21 cellular contexts compared by ENCODE assay signal in genomic region chr13:73411067-73411809, GRCh38.
DNase-seq lines count a peak whose midpoint lies in the region; ATAC-seq, FAIRE-seq and TF ChIP-seq lines count a peak whose summit lies in the region.
"Had no signal": no experiment of that assay in that cellular context is flagged by ENCODE, and none has a peak within 500 bp of the region (broad histone marks: within the 10 kb centered on the region; RNA-seq: fewer than 3 reads in every experiment).

No MANE protein-coding gene starts in this region.

- TF ChIP-seq CTCF in HEK293 (tag by site-specific recombination; IDR thresholded peaks at IDR 0.05): no peak
- no peak for TF ChIP-seq CTCF in keratinocyte (optimal IDR thresholded peaks at IDR 0.05 in 1 of 3, IDR thresholded peaks at IDR 0.05 in 1 of 3, conservative IDR thresholded peaks at IDR 0.05 in 1 of 3; ENCODE audit: extremely low read depth in 1 of 3, insufficient read depth in 2 of 3, low read length in 3 of 3)
- no peak for TF ChIP-seq CTCF in hepatocyte (IDR thresholded peaks at IDR 0.05; ENCODE audit: poor library complexity)
- no peak for TF ChIP-seq CTCF in lower lobe of right lung (IDR thresholded peaks at IDR 0.05)

- in situ Hi-C loops in GM23248 (cut with MboI): no loop called here

- DNase-seq in DMS 273 treated with DMSO at 0.1 percent for 48 hours (lab: John Stamatoyannopoulos, UW) (peak; percentile 28), NCI-H748 (lab: John Stamatoyannopoulos, UW; ENCODE audit: unreplicated experiment) (peak; percentile 76), keratinocyte (ENCODE audit: low read depth, low spot score) (no peak), GM23248 (no peak), hepatocyte (ENCODE audit: low spot score) (no peak), lower lobe of right lung (no peak)
- DNase-seq: activated effector memory CD4-positive, alpha-beta T cell treated with Interleukin-2 at 50 U/mL for 16 hours; CD4-positive, CD25-positive, alpha-beta regulatory T cell; head of caudate nucleus; NCI-H2081; NCI-H510A treated with DMSO at 0.1 percent for 48 hours; nucleus accumbens; SHP77; spleen; stimulated activated CD4-positive, alpha-beta T cell treated with anti-CD3 and anti-CD28 coated beads, Interleukin-4, amount 100 ng/mL, for 4 hours; T-cell; trophoblast cell had no signal

- no peaks in the 10 kb centered on the region for H3F3A ChIP-seq in GM23248 (ENCODE audit: insufficient read depth)

- H3K27me3 ChIP-seq in keratinocyte (ENCODE audit: control insufficient read depth, extremely low read depth, insufficient read depth, low read length) (no peaks in the 10 kb centered on the region), GM23248 (replicated peaks; ENCODE audit: insufficient read depth) (no peaks in the 10 kb centered on the region), hepatocyte (no peaks in the 10 kb centered on the region), lower lobe of right lung (ENCODE audit: low read depth) (no peaks in the 10 kb centered on the region)
- H3K27me3 ChIP-seq: spleen had no signal

- H3K9me2 ChIP-seq in GM23248 (ENCODE audit: insufficient read depth) (no peaks in the 10 kb centered on the region), hepatocyte (replicated peaks; ENCODE audit: insufficient read depth) (no peaks in the 10 kb centered on the region)

- H3K27ac ChIP-seq in HEK293 (ENCODE audit: extremely low read depth, low read depth, low read length): no peak overlapping the region
- H3K27ac ChIP-seq in keratinocyte (ENCODE audit: control insufficient read depth, insufficient read depth, low read length): peak overlapping the region; percentile 70
- no peak overlapping the region for H3K27ac ChIP-seq in GM23248
- H3K27ac ChIP-seq in hepatocyte: no peak overlapping the region
- H3K27ac ChIP-seq in lower lobe of right lung: no peak overlapping the region
- H3K27ac ChIP-seq: coronary artery, spleen had no signal

- H3K9me3 ChIP-seq in HEK293 (ENCODE audit: control insufficient read depth, insufficient read depth, low read depth, low read length): no peaks in the 10 kb centered on the region
- H3K9me3 ChIP-seq in keratinocyte (ENCODE audit: control insufficient read depth, low read depth, low read length): no peaks in the 10 kb centered on the region
- no peaks in the 10 kb centered on the region for H3K9me3 ChIP-seq in GM23248 (ENCODE audit: low read depth)
- H3K9me3 ChIP-seq in hepatocyte (ENCODE audit: low read depth): no peaks in the 10 kb centered on the region
- H3K9me3 ChIP-seq in lower lobe of right lung: no peaks in the 10 kb centered on the region
- H3K9me3 ChIP-seq: spleen had no signal

- H4K20me1 ChIP-seq in keratinocyte (ENCODE audit: control insufficient read depth, extremely low read depth, insufficient read depth, low read length): no peaks in the 10 kb centered on the region
- H4K20me1 ChIP-seq in GM23248 (ENCODE audit: insufficient read depth): no peaks in the 10 kb centered on the region
- H4K20me1 ChIP-seq in hepatocyte (ENCODE audit: insufficient read depth, poor library complexity, severe bottlenecking): no peaks in the 10 kb centered on the region

- H3K4me3 ChIP-seq in HEK293 (ENCODE audit: low read depth, low read length) (no peak overlapping the region), keratinocyte (ENCODE audit: control insufficient read depth in 2 of 3, extremely low read depth in 1 of 3, insufficient read depth in 2 of 3, low read depth in 1 of 3, low read length in 3 of 3) (no peak overlapping the region), GM23248 (no peak overlapping the region), hepatocyte (no peak overlapping the region), lower lobe of right lung (no peak overlapping the region)
- H3K4me3 ChIP-seq: coronary artery, lung, spleen had no signal

- no peak overlapping the region for H2AFZ ChIP-seq in keratinocyte (ENCODE audit: control insufficient read depth, low read length)
- no peak overlapping the region for H2AFZ ChIP-seq in GM23248
- no peak overlapping the region for H2AFZ ChIP-seq in hepatocyte

- H3K79me2 ChIP-seq in keratinocyte (ENCODE audit: control insufficient read depth, insufficient read depth, low read length) (no peaks in the 10 kb centered on the region), GM23248 (ENCODE audit: insufficient read depth) (no peaks in the 10 kb centered on the region), hepatocyte (no peaks in the 10 kb centered on the region)

- H3K9ac ChIP-seq in keratinocyte (ENCODE audit: control insufficient read depth, extremely low read depth, insufficient read depth, low read length): no peak overlapping the region
- no peak overlapping the region for H3K9ac ChIP-seq in GM23248

- H3K9me1 ChIP-seq in keratinocyte (ENCODE audit: control insufficient read depth, extremely low read depth, insufficient read depth, low read length): no peaks in the 10 kb centered on the region

- WGBS in GM23248 (ENCODE audit: low coverage in 1 of 2, low lambda C conversion rate in 2 of 2, missing lambda C conversion rate in 2 of 2), 2 experiments: 25 to 30% methylated on average over 7 of the region's 7 CpGs
- 83% methylated on average over 7 of the region's 7 CpGs for WGBS in hepatocyte (ENCODE audit: low lambda C conversion rate, missing lambda C conversion rate)

- FAIRE-seq in keratinocyte (lab: Jason Lieb, UNC): peak; percentile 63

- H3K36me3 ChIP-seq in HEK293 (ENCODE audit: control insufficient read depth in 2 of 2, insufficient read depth in 1 of 2, low read length in 2 of 2): no peaks in the 10 kb centered on the region
- no peaks in the 10 kb centered on the region for H3K36me3 ChIP-seq in keratinocyte (ENCODE audit: control insufficient read depth in 2 of 2, extremely low read depth in 1 of 2, insufficient read depth in 2 of 2, low read length in 2 of 2)
- no peaks in the 10 kb centered on the region for H3K36me3 ChIP-seq in GM23248 (ENCODE audit: low read depth)
- no peaks in the 10 kb centered on the region for H3K36me3 ChIP-seq in hepatocyte (replicated peaks; ENCODE audit: insufficient read depth, low read depth)
- H3K36me3 ChIP-seq in lower lobe of right lung: no peaks in the 10 kb centered on the region
- H3K36me3 ChIP-seq: spleen had no signal

- CTCF ChIA-PET in HEK293 (lab: Yijun Ruan, JAX): interaction anchor here (0.7 kb wide), 1 partner anchor 17 kb away, joined by 3 read pairs; no protein-coding TSS in a partner anchor

- dilution Hi-C loops in keratinocyte (cut with MboI; ENCODE audit: extremely low pct_ligation_motif_present, low sequenced_read_pairs): no loop called here

- ATAC-seq in lower lobe of right lung (no peak), HG02642 (IDR thresholded peaks at IDR 0.05; ENCODE audit: poor library complexity, unreplicated experiment) (no peak)
- ATAC-seq: T-cell had no signal

- intact Hi-C loops in lower lobe of right lung (cut with DNase I): no loop called here

- POLR2A ChIA-PET in HEK293 (lab: Yijun Ruan, JAX): no interaction called here

- H3K4me2 ChIP-seq in keratinocyte (ENCODE audit: control insufficient read depth, extremely low read depth, insufficient read depth, low read depth, low read length): no peak overlapping the region
- H3K4me2 ChIP-seq in GM23248 (ENCODE audit: unreplicated experiment): no peak overlapping the region
- H3K4me2 ChIP-seq in hepatocyte: no peak overlapping the region

- H3K4me1 ChIP-seq in HEK293 (ENCODE audit: control insufficient read depth, insufficient read depth, low read length) (no peaks in the 10 kb centered on the region), keratinocyte (ENCODE audit: control insufficient read depth, extremely low read depth, insufficient read depth, low read length) (peaks cover 10% of the 10 kb centered on the region), GM23248 (ENCODE audit: insufficient read depth) (no peaks in the 10 kb centered on the region), hepatocyte (ENCODE audit: insufficient read depth) (peaks cover 5% of the 10 kb centered on the region), lower lobe of right lung (no peaks in the 10 kb centered on the region)
- H3K4me1 ChIP-seq: spleen had no signal

TF ChIP-seq in HEK293, 187 proteins besides CTCF, POLR2A, EP300 and RAD21:
- TF ChIP-seq ZNF548 (tag by site-specific recombination; IDR thresholded peaks at IDR 0.05) (no peak), ZIC2 (tag by site-specific recombination; IDR thresholded peaks at IDR 0.05) (no peak), ZNF26 (tag by site-specific recombination; IDR thresholded peaks at IDR 0.05) (no peak), SCRT2 (tag by site-specific recombination; IDR thresholded peaks at IDR 0.05) (peak; percentile 54; the same call in 1 of the 2 replicates)
TF ChIP-seq in HEK293: peak in this region for 1.

Comparison
In these comparisons a context has a peak if more than half of its experiments do, and no peak if none do; other contexts are left out.
1. DNase-seq: peak in DMS 273 treated with DMSO at 0.1 percent for 48 hours (single experiment) and NCI-H748 (single experiment); none in keratinocyte (single experiment), GM23248 (single experiment), hepatocyte (single experiment) and lower lobe of right lung (single experiment).